In the genomic region with DNA sequence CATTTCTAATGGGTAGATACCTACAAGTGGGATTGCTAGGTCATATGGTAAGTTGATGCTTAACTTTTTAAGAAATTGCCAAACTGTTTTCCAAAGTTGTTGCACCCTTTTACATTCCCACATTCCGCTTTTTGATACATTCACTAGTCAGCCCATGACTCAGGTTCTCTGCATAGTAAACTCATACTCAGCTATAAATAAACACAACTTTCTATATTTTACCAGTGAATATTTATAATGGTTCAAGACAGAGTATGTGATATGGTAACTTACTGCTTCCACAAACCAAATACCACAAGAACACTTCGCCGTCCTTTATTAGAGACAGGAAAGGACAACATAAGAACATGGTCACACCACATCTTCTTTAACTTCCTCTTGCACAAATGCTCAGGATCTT, we compare ENCODE assay signal across 21 cellular contexts. TPM values are rescaled to one million over a fixed set of nuclear protein-coding genes. Genes with fewer than 3 reads are reported as not detected.
DNase-seq lines count a peak whose midpoint lies in the region; ATAC-seq and TF ChIP-seq lines count a peak whose summit lies in the region.
"Had no signal": no experiment of that assay in that cellular context is flagged by ENCODE, and none has a peak within 500 bp of the region (broad histone marks: within the 10 kb centered on the region; RNA-seq: fewer than 3 reads in every experiment).

No MANE protein-coding gene starts in this region.

- ATAC-seq in gastroesophageal sphincter, result no peak
- ATAC-seq: activated CD8-positive, alpha-beta T cell treated with anti-CD3 and anti-CD28 coated beads for 36 hours; HCT116; left cardiac atrium; pancreas; stimulated activated naive B cell treated with anti-CD40 and anti-IgM and Interleukin-4, amounts not matched to agents 10 μg/mL and 1 μg/mL and 100 μg/mL, for 72 hours had no signal

- no peaks in the 10 kb centered on the region for H3F3A ChIP-seq in smooth muscle cell (ENCODE audit: low read depth)

- H3K4me2 ChIP-seq in osteoblast (ENCODE audit: insufficient read depth, low read length) (peak overlapping the region; percentile 62), smooth muscle cell (no peak overlapping the region)
- H3K4me2 ChIP-seq: BLaER1 had no signal

- peak; percentile 35 for DNase-seq in GM03348 (ENCODE audit: low spot score)
- peak; percentile 2 for DNase-seq in RKO (ENCODE audit: low spot score)
- DNase-seq in dedifferentiated amniotic fluid mesenchymal stem cell (ENCODE audit: extremely low spot score), result peak; percentile 22
- DNase-seq in osteoblast (ENCODE audit: insufficient read length, low spot score, missing footprints), result no peak
- no peak for DNase-seq in coronary artery (ENCODE audit: low spot score)
- DNase-seq in activated CD8-positive, alpha-beta memory T cell treated with anti-CD3 and anti-CD28 coated beads for 24 hours, result no peak
- no peak for DNase-seq in smooth muscle cell (lab: John Stamatoyannopoulos, UW; ENCODE audit: unreplicated experiment)
- DNase-seq: activated CD8-positive, alpha-beta T cell treated with anti-CD3 and anti-CD28 coated beads for 36 hours; activated T-cell treated with anti-CD3 and anti-CD28 coated beads, Interleukin-2, amount 50 U/mL, for 72 hours; adrenal gland; erythroblast; left cardiac atrium; NCI-H2081; NCI-H510A treated with DMSO at 0.1 percent for 48 hours; pancreas; spleen; stimulated activated naive B cell treated with anti-CD40 and anti-IgM and Interleukin-4, amounts not matched to agents 10 μg/mL and 1 μg/mL and 100 μg/mL, for 72 hours had no signal

- H3K36me3 ChIP-seq in osteoblast (ENCODE audit: insufficient read depth, low read length) (no peaks in the 10 kb centered on the region), gastroesophageal sphincter (no peaks in the 10 kb centered on the region), smooth muscle cell (ENCODE audit: low read depth) (no peaks in the 10 kb centered on the region)
- H3K36me3 ChIP-seq: adrenal gland, BLaER1, pancreas, spleen, tibial nerve had no signal

- 73 to 88% methylated on average over 3 of the region's 3 CpGs for WGBS in gastroesophageal sphincter (ENCODE audit: low coverage in 1 of 2), 2 donors
- 90% methylated on average over 3 of the region's 3 CpGs for WGBS in smooth muscle cell (ENCODE audit: low lambda C conversion rate)

- no peak overlapping the region for H2AFZ ChIP-seq in osteoblast (ENCODE audit: low read length)
- no peak overlapping the region for H2AFZ ChIP-seq in smooth muscle cell (ENCODE audit: low read depth)

- no peaks in the 10 kb centered on the region for H3K79me2 ChIP-seq in osteoblast (ENCODE audit: insufficient read depth, low read length)
- H3K79me2 ChIP-seq in smooth muscle cell (ENCODE audit: low read depth), result peaks cover 6% of the 10 kb centered on the region

- H3K27me3 ChIP-seq in osteoblast (ENCODE audit: insufficient read depth, low read length) (no peaks in the 10 kb centered on the region), gastroesophageal sphincter (no peaks in the 10 kb centered on the region), smooth muscle cell (ENCODE audit: low read depth) (no peaks in the 10 kb centered on the region)
- H3K27me3 ChIP-seq: adrenal gland, BLaER1, pancreas, spleen, tibial nerve had no signal

- H4K20me1 ChIP-seq in osteoblast (ENCODE audit: insufficient read depth, low read length) (no peaks in the 10 kb centered on the region), smooth muscle cell (ENCODE audit: low read depth) (peaks cover 8% of the 10 kb centered on the region)
- H4K20me1 ChIP-seq: BLaER1 had no signal

- TF ChIP-seq POLR2A in gastroesophageal sphincter (IDR thresholded peaks at IDR 0.05), result no peak

- H3K27ac ChIP-seq in osteoblast (ENCODE audit: low read depth, low read length), result peak overlapping the region; percentile 47
- H3K27ac ChIP-seq in coronary artery, result no peak overlapping the region
- no peak overlapping the region for H3K27ac ChIP-seq in gastroesophageal sphincter
- H3K27ac ChIP-seq in smooth muscle cell (ENCODE audit: low read depth), result no peak overlapping the region
- H3K27ac ChIP-seq: adrenal gland, BLaER1, pancreas, spleen, tibial nerve had no signal

- TF ChIP-seq CTCF in osteoblast (IDR thresholded peaks at IDR 0.05; ENCODE audit: extremely low read depth, low read depth, low read length) (no peak), coronary artery (IDR thresholded peaks at IDR 0.05) (no peak), gastroesophageal sphincter (IDR thresholded peaks at IDR 0.05) (no peak), smooth muscle cell (IDR thresholded peaks at IDR 0.05; ENCODE audit: borderline replicate concordance, insufficient read depth, poor library complexity, severe bottlenecking) (no peak)

- H3K4me3 ChIP-seq in osteoblast (ENCODE audit: insufficient read depth, low read length) (no peak overlapping the region), coronary artery (no peak overlapping the region), gastroesophageal sphincter (no peak overlapping the region), smooth muscle cell (no peak overlapping the region)
- H3K4me3 ChIP-seq: adrenal gland, BLaER1, pancreas, spleen, tibial nerve had no signal

- H3K9me3 ChIP-seq in osteoblast (ENCODE audit: low read depth, low read length) (no peaks in the 10 kb centered on the region), gastroesophageal sphincter (no peaks in the 10 kb centered on the region), smooth muscle cell (replicated peaks; ENCODE audit: low read depth) (no peaks in the 10 kb centered on the region)
- H3K9me3 ChIP-seq: adrenal gland, BLaER1, pancreas, spleen, tibial nerve had no signal

- H3K4me1 ChIP-seq in osteoblast (ENCODE audit: insufficient read depth, low read length) (peaks cover 13% of the 10 kb centered on the region), gastroesophageal sphincter (peaks cover 0 to 24% (median 0%) of the 10 kb centered on the region in 3 donors), smooth muscle cell (ENCODE audit: low read depth) (no peaks in the 10 kb centered on the region)
- H3K4me1 ChIP-seq: adrenal gland, BLaER1 had no signal

- no peak overlapping the region for H3K9ac ChIP-seq in smooth muscle cell (ENCODE audit: low read depth)
- H3K9ac ChIP-seq: BLaER1 had no signal

- TF ChIP-seq EP300 in gastroesophageal sphincter (IDR thresholded peaks at IDR 0.05), result no peak

RNA-seq across cellular contexts. Expression of a gene that starts 54.0 kb away (rescaled TPM):
- total RNA-seq in osteoblast (53.0 and 69.8 TPM in 2 replicates), gastroesophageal sphincter (100 to 1,000 TPM; 209 to 314 (median 250) TPM), smooth muscle cell (76.1 and 108 TPM in 2 replicates)
- polyA plus RNA-seq in smooth muscle cell, result 47.2 and 95.2 TPM in 2 replicates

Comparison
In these comparisons a context has a peak if more than half of its experiments do, and no peak if none do; other contexts are left out.
1. DNase-seq: peak in GM03348 (single experiment), RKO (single experiment) and dedifferentiated amniotic fluid mesenchymal stem cell (single experiment); none in osteoblast (single experiment), coronary artery (single experiment), activated CD8-positive, alpha-beta memory T cell treated with anti-CD3 and anti-CD28 coated beads for 24 hours (single experiment) and smooth muscle cell (single experiment).